In the genomic region with DNA sequence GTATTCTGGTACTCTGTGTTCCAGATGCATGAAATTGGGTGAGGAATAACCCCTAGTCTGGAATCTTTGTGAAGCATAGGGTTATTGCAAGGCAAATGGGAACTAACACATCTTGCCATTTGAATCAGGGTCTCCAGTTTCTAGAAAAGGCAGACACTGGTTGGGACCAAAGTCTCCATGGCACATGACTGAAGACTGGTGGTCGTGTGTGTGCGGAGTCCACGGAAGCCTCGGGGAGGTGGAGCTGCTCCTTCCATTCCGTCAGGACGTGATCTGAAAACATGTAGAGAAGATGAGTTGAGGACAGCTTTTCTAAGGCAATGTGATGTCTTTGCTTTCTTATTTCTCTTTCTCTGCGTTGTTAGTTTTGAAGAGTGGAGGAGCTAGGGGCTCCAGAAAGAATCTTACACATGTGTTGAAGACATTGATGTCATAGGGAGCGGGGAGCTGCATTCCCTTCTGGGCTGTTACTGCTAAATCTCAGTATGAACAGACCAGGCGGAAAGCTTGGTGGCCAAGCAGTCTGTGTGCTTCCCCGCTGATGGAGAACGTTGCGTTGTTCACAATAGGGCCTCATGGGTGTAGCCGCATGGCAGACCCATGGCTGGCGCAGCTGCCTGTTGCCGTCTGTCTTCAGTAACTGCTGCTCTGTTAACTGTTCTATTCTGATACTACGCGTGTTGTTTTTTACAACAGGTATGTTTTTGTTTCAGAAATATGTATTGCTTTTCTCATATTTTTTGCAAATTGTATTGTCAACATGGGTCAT, we compare ENCODE assay signal across 1 cellular context.
TF ChIP-seq lines count a peak whose summit lies in the region.

No MANE protein-coding gene starts in this region.

TF ChIP-seq in IMR-90, 13 proteins besides CTCF, POLR2A, EP300 and RAD21:
- TF ChIP-seq RFX5 (IDR thresholded peaks at IDR 0.05; ENCODE audit: low read depth, low read length), result no peak
- TF ChIP-seq CHD1 (IDR thresholded peaks at IDR 0.05; ENCODE audit: low read depth, low read length), result no peak
- no peak for TF ChIP-seq CEBPB (IDR thresholded peaks at IDR 0.05; ENCODE audit: low read depth, low read length)
- TF ChIP-seq, protein P1, sequence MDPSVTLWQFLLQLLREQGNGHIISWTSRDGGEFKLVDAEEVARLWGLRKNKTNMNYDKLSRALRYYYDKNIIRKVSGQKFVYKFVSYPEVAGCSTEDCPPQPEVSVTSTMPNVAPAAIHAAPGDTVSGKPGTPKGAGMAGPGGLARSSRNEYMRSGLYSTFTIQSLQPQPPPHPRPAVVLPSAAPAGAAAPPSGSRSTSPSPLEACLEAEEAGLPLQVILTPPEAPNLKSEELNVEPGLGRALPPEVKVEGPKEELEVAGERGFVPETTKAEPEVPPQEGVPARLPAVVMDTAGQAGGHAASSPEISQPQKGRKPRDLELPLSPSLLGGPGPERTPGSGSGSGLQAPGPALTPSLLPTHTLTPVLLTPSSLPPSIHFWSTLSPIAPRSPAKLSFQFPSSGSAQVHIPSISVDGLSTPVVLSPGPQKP (IDR thresholded peaks at IDR 0.05; ENCODE audit: borderline replicate concordance, low read depth, low read length), result no peak
- TF ChIP-seq, protein P2, sequence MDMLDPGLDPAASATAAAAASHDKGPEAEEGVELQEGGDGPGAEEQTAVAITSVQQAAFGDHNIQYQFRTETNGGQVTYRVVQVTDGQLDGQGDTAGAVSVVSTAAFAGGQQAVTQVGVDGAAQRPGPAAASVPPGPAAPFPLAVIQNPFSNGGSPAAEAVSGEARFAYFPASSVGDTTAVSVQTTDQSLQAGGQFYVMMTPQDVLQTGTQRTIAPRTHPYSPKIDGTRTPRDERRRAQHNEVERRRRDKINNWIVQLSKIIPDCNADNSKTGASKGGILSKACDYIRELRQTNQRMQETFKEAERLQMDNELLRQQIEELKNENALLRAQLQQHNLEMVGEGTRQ (IDR thresholded peaks at IDR 0.05; ENCODE audit: low read depth, low read length), result no peak
- TF ChIP-seq MAFK (IDR thresholded peaks at IDR 0.05; ENCODE audit: low read depth, low read length), result no peak
- no peak for TF ChIP-seq NFE2L2 (IDR thresholded peaks at IDR 0.05; ENCODE audit: low read depth, low read length)
- no peak for TF ChIP-seq BHLHE40 (IDR thresholded peaks at IDR 0.05; ENCODE audit: low read depth, low read length)
- no peak for TF ChIP-seq RCOR1 (IDR thresholded peaks at IDR 0.05; ENCODE audit: insufficient replicate concordance, low read length)
- TF ChIP-seq MXI1 (IDR thresholded peaks at IDR 0.05; ENCODE audit: borderline replicate concordance, low read depth, low read length), result no peak
- no peak for TF ChIP-seq SMC3 (IDR thresholded peaks at IDR 0.05; ENCODE audit: low read depth, low read length)
- no peak for TF ChIP-seq FOS (IDR thresholded peaks at IDR 0.05; ENCODE audit: low read depth, low read length)
- no peak for TF ChIP-seq MAZ (IDR thresholded peaks at IDR 0.05; ENCODE audit: borderline replicate concordance, low read depth, low read length)
